In genomic region chr1:213374369-213374768, GRCh38 we compare ENCODE assay signal across 8 cellular contexts.
DNase-seq lines count a peak whose midpoint lies in the region; ATAC-seq, FAIRE-seq and TF ChIP-seq lines count a peak whose summit lies in the region.

No MANE protein-coding gene starts in this region.

- H3K4me3 Mint-ChIP-seq in Caco-2 (ENCODE audit: unreplicated experiment) = no peak overlapping the region

- H3K9me3 Mint-ChIP-seq in Caco-2 (ENCODE audit: unreplicated experiment) = peaks cover 8% of the 10 kb centered on the region

- intact Hi-C loops in Caco-2 (cut with micrococcal nuclease; ENCODE audit: unreplicated experiment) = loop anchor here (1.0 to 10.0 kb wide), 7 partner anchors 87 to 810 kb away; partner anchors contain the start of gene PROX1

- no peaks in the 10 kb centered on the region for H3K27me3 ChIP-seq in Caco-2 (replicated peaks; ENCODE audit: control insufficient read depth, insufficient read depth, low read length)

- peak; percentile 90 for ATAC-seq in GM19372 (IDR thresholded peaks at IDR 0.05; ENCODE audit: low read depth, unreplicated experiment)
- peak; percentile 84 for ATAC-seq in HG03520 (IDR thresholded peaks at IDR 0.05; ENCODE audit: unreplicated experiment)

- TF ChIP-seq CTCF in Caco-2 (IDR thresholded peaks at IDR 0.05; ENCODE audit: insufficient read depth in 1 of 2, low read depth in 1 of 2, low read length in 1 of 2, severe bottlenecking in 1 of 2, unreplicated experiment in 1 of 2) = peak; percentile 73 to 86

- H3K36me3 Mint-ChIP-seq in Caco-2 (ENCODE audit: insufficient read depth, unreplicated experiment) = peaks cover 10% of the 10 kb centered on the region

- H3K27ac Mint-ChIP-seq in Caco-2 (ENCODE audit: unreplicated experiment) = peak overlapping the region; percentile 13

- H3K4me1 Mint-ChIP-seq in Caco-2 (ENCODE audit: low read depth, unreplicated experiment) = peaks cover 61% of the 10 kb centered on the region

- no TSS peak for BruUV-seq in Caco-2 (replicated peaks; lab: Mats Ljungman, UMichigan)

- CTCF ChIA-PET in Caco-2 (lab: Charles Lee) = interaction anchor here (0.8 kb wide), 1 partner anchor 25 kb away, joined by 3 read pairs; no protein-coding TSS in a partner anchor

- POLR2A ChIA-PET in Caco-2 (lab: Charles Lee) = no interaction called here

- no peaks in the 10 kb centered on the region for H3K36me3 ChIP-seq in Caco-2 (ENCODE audit: control insufficient read depth, insufficient read depth, low read length)

- H3K4me3 ChIP-seq in Caco-2 (ENCODE audit: low read depth, low read length) = no peak overlapping the region

- DNase-seq in Caco-2 = peak; percentile 78 to 82
- DNase-seq in NCI-H82 (lab: John Stamatoyannopoulos, UW) = peak; percentile 87
- DNase-seq in activated CD8-positive, alpha-beta memory T cell treated with anti-CD3 and anti-CD28 coated beads, Interleukin-2, amount 50 U/mL, for 4 hours = peak; percentile 39
- DNase-seq in fibroblast of peridontal ligament (ENCODE audit: extremely low read depth) = peak; percentile 24
- DNase-seq in occipital lobe (lab: John Stamatoyannopoulos, UW) = peak; percentile 39
- peak; percentile 71 for DNase-seq in urothelium cell line (ENCODE audit: low spot score)

- peaks cover 80% of the 10 kb centered on the region for H3K4me1 ChIP-seq in Caco-2

- no peaks in the 10 kb centered on the region for H3K27me3 Mint-ChIP-seq in Caco-2 (ENCODE audit: insufficient read depth, unreplicated experiment)

- no peaks in the 10 kb centered on the region for H3K9me3 ChIP-seq in Caco-2

- FAIRE-seq in urothelium cell line (lab: Jason Lieb, UNC) = no peak

Comparison
In these comparisons a context has a peak if more than half of its experiments do, and no peak if none do; other contexts are left out.
1. DNase-seq: peak in every context shown above with its lines; median percentile 87 in NCI-H82; 80 in Caco-2; 71 in urothelium cell line; 39 in activated CD8-positive, alpha-beta memory T cell treated with anti-CD3 and anti-CD28 coated beads, Interleukin-2, amount 50 U/mL, for 4 hours; 39 in occipital lobe; 24 in fibroblast of peridontal ligament.